Comparison of ENCODE assay signal across 15 cellular contexts in the genomic region with DNA sequence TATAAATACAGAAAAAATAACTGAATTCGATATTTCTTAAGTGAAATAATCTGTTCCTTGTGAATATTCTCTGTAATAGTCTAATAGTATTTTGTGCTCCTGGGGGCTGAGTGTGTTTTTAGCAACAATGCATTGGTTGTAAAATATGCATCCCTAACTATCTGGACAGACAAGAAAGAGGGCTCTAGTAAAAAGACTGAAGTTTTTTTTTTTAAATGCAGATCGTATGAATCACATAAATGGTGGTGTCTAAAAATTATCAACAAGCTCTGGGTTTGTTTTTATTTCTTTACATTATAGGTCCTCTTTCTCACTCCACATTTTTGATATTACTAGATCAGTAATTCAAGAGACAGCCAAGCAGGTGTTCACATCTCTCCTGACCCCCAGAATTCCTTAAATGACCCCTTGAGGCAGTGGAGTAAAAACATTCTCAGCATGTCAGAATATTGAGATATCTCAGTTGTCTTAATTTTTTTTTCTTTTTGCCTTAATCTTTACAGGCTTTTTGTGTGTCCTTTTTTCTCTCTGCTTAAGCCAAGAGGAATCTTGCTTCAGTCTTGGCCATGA. TPM values are rescaled to one million over a fixed set of nuclear protein-coding genes. Genes with fewer than 3 reads are reported as not detected.
DNase-seq lines count a peak whose midpoint lies in the region; ATAC-seq and TF ChIP-seq lines count a peak whose summit lies in the region.
"Had no signal": no experiment of that assay in that cellular context is flagged by ENCODE, and none has a peak within 500 bp of the region (broad histone marks: within the 10 kb centered on the region; RNA-seq: fewer than 3 reads in every experiment).

No MANE protein-coding gene starts in this region.

- H3K27me3 ChIP-seq in upper lobe of left lung = no peaks in the 10 kb centered on the region

- CTCF ChIA-PET in activated B cell treated with CpG ODN at 0.5 μM for 24 hours (lab: Charles Lee) = no interaction called here

- TF ChIP-seq CTCF in 22Rv1 (IDR thresholded peaks at IDR 0.05) = no peak
- TF ChIP-seq CTCF in activated B cell treated with CpG ODN at 0.5 μM for 24 hours (IDR thresholded peaks at IDR 0.05) = no peak
- TF ChIP-seq CTCF in nephron (IDR thresholded peaks at IDR 0.05; ENCODE audit: unreplicated experiment in 3 of 3) = no peak
- no peak for TF ChIP-seq CTCF in natural killer cell (IDR thresholded peaks at IDR 0.05)
- TF ChIP-seq CTCF in upper lobe of left lung (IDR thresholded peaks at IDR 0.05) = no peak

- WGBS in upper lobe of left lung, 2 donors = 89 to 91% methylated on average over 2 of the region's 2 CpGs

- H3K9me3 Mint-ChIP-seq in activated B cell treated with CpG ODN at 0.5 μM for 24 hours (peaks cover 13% of the 10 kb centered on the region), nephron (no peaks in the 10 kb centered on the region), natural killer cell (peaks cover 4 to 5% of the 10 kb centered on the region in 2 donors)
- H3K9me3 Mint-ChIP-seq in stimulated activated memory B cell treated with anti-CD40 and anti-IgM and Interleukin-4, amounts not matched to agents 10 μg/mL and 1 μg/mL and 100 μg/mL, for 72 hours = peaks cover 4% of the 10 kb centered on the region

- no peaks in the 10 kb centered on the region for H3K36me3 ChIP-seq in upper lobe of left lung

- H3K27ac ChIP-seq in 22Rv1 = peak overlapping the region; percentile 14; the same call in 1 of the 2 replicates
- no peak overlapping the region for H3K27ac ChIP-seq in upper lobe of left lung
- H3K27ac ChIP-seq: GM23248 had no signal

- H3K4me1 Mint-ChIP-seq in activated B cell treated with CpG ODN at 0.5 μM for 24 hours (peaks cover 74% of the 10 kb centered on the region), nephron (peaks cover 49% of the 10 kb centered on the region), natural killer cell (peaks cover 44 to 54% of the 10 kb centered on the region in 2 donors)
- H3K4me1 Mint-ChIP-seq in stimulated activated memory B cell treated with anti-CD40 and anti-IgM and Interleukin-4, amounts not matched to agents 10 μg/mL and 1 μg/mL and 100 μg/mL, for 72 hours = peaks cover 73% of the 10 kb centered on the region

- no peak for TF ChIP-seq EP300 in upper lobe of left lung (IDR thresholded peaks at IDR 0.05)

- no peak for ATAC-seq in activated B cell treated with CpG ODN at 0.5 μM for 24 hours (ENCODE audit: low read depth)
- ATAC-seq in natural killer cell = no peak
- ATAC-seq in HG03565 (IDR thresholded peaks at IDR 0.05; ENCODE audit: unreplicated experiment) = no peak
- ATAC-seq in upper lobe of left lung (ENCODE audit: low FRiP score in 2 of 2) = no peak
- ATAC-seq in stimulated activated memory B cell treated with anti-CD40 and anti-IgM and Interleukin-4, amounts not matched to agents 10 μg/mL and 1 μg/mL and 100 μg/mL, for 72 hours = no peak
- ATAC-seq: CD8-positive, alpha-beta T cell had no signal

- no peak overlapping the region for H3K4me3 ChIP-seq in upper lobe of left lung
- H3K4me3 ChIP-seq: GM23248 had no signal

- H3K36me3 Mint-ChIP-seq in activated B cell treated with CpG ODN at 0.5 μM for 24 hours (ENCODE audit: low read depth) = peaks cover 79% of the 10 kb centered on the region
- peaks cover 50% of the 10 kb centered on the region for H3K36me3 Mint-ChIP-seq in nephron (ENCODE audit: low read depth)
- H3K36me3 Mint-ChIP-seq in natural killer cell = peaks cover 11% of the 10 kb centered on the region
- H3K36me3 Mint-ChIP-seq in stimulated activated memory B cell treated with anti-CD40 and anti-IgM and Interleukin-4, amounts not matched to agents 10 μg/mL and 1 μg/mL and 100 μg/mL, for 72 hours = peaks cover 71% of the 10 kb centered on the region

- peaks cover 0 to 5% (median 0%) of the 10 kb centered on the region in 4 donors for H3K4me1 ChIP-seq in upper lobe of left lung

- H3K9me3 ChIP-seq in upper lobe of left lung = no peaks in the 10 kb centered on the region

- H3K27me3 Mint-ChIP-seq in activated B cell treated with CpG ODN at 0.5 μM for 24 hours (no peaks in the 10 kb centered on the region), nephron (ENCODE audit: low read depth) (no peaks in the 10 kb centered on the region), natural killer cell (ENCODE audit: low read depth in 2 of 2) (no peaks in the 10 kb centered on the region)
- H3K27me3 Mint-ChIP-seq in stimulated activated memory B cell treated with anti-CD40 and anti-IgM and Interleukin-4, amounts not matched to agents 10 μg/mL and 1 μg/mL and 100 μg/mL, for 72 hours = no peaks in the 10 kb centered on the region

- intact Hi-C loops in activated B cell treated with CpG ODN at 0.5 μM for 24 hours (cut with micrococcal nuclease) = loop anchor here (2.0 kb wide), 1 partner anchor 13 kb away; no protein-coding TSS in a partner anchor
- intact Hi-C loops in natural killer cell (cut with micrococcal nuclease) = no loop called here

- H3K27ac Mint-ChIP-seq in activated B cell treated with CpG ODN at 0.5 μM for 24 hours (peak overlapping the region; percentile 62), nephron (peak overlapping the region; percentile 56 to 81 (median 74)), natural killer cell (no peak overlapping the region)
- no peak overlapping the region for H3K27ac Mint-ChIP-seq in stimulated activated memory B cell treated with anti-CD40 and anti-IgM and Interleukin-4, amounts not matched to agents 10 μg/mL and 1 μg/mL and 100 μg/mL, for 72 hours

- POLR2A ChIA-PET in activated B cell treated with CpG ODN at 0.5 μM for 24 hours (lab: Charles Lee) = interaction anchor here (0.5 to 2.0 kb wide), 5 partner anchors 14 to 282 kb away, joined by 4 to 12 read pairs (median 7); no protein-coding TSS in a partner anchor

- H3K4me3 Mint-ChIP-seq in activated B cell treated with CpG ODN at 0.5 μM for 24 hours = no peak overlapping the region
- H3K4me3 Mint-ChIP-seq in nephron = no peak overlapping the region
- H3K4me3 Mint-ChIP-seq in natural killer cell = no peak overlapping the region
- H3K4me3 Mint-ChIP-seq in stimulated activated memory B cell treated with anti-CD40 and anti-IgM and Interleukin-4, amounts not matched to agents 10 μg/mL and 1 μg/mL and 100 μg/mL, for 72 hours = no peak overlapping the region
- H3K4me3 Mint-ChIP-seq: CD8-positive, alpha-beta T cell had no signal

- no peak for TF ChIP-seq POLR2A in upper lobe of left lung (IDR thresholded peaks at IDR 0.05)

- DNase-seq in EH (ENCODE audit: low read depth) = peak; percentile 57
- no peak for DNase-seq in activated B cell treated with CpG ODN at 0.5 μM for 24 hours
- DNase-seq in natural killer cell = no peak
- no peak for DNase-seq in upper lobe of left lung
- DNase-seq: CD8-positive, alpha-beta T cell; DND-41; GM23248; NCI-H1417 treated with DMSO at 0.1 percent for 48 hours; NCI-H2029 treated with DMSO at 0.1 percent for 48 hours; NCI-H510A treated with DMSO at 0.1 percent for 48 hours; SHP77 had no signal

RNA-seq across cellular contexts. Expression of gene ARID5B, which starts 18.2 kb away (rescaled TPM):
- total RNA-seq in activated B cell treated with CpG ODN at 0.5 μM for 24 hours (67.4 and 76.8 TPM in 2 replicates), natural killer cell (10 to 100 TPM; 22.3 to 44.3 (median 31.3) TPM), upper lobe of left lung (10 to 100 TPM; 20.2 to 51.3 (median 28.4) TPM)

Comparison
In these comparisons a context has a peak if more than half of its experiments do, and no peak if none do; other contexts are left out.
1. H3K27ac Mint-ChIP-seq: peak in activated B cell treated with CpG ODN at 0.5 μM for 24 hours (single experiment) and nephron (3 of 3); none in natural killer cell (0 of 2) and stimulated activated memory B cell treated with anti-CD40 and anti-IgM and Interleukin-4, amounts not matched to agents 10 μg/mL and 1 μg/mL and 100 μg/mL, for 72 hours (single experiment).